8 cellular contexts compared by ENCODE assay signal in genomic region chr12:120534703-120535655, GRCh38. TPM values are rescaled to one million over a fixed set of nuclear protein-coding genes. Genes with fewer than 3 reads are reported as not detected.
DNase-seq lines count a peak whose midpoint lies in the region; ATAC-seq and TF ChIP-seq lines count a peak whose summit lies in the region.

No MANE protein-coding gene starts in this region.

- H3K4me3 ChIP-seq in AG04449 (ENCODE audit: low read depth, low read length), result peak overlapping the region; percentile 94
- peak overlapping the region; percentile 92 for H3K4me3 ChIP-seq in PC-3 (ENCODE audit: low read length)
- H3K4me3 ChIP-seq in vagina, result peak overlapping the region; percentile 87 to 99

- H3K9me2 ChIP-seq in PC-3 (replicated peaks; ENCODE audit: low read length), result no peaks in the 10 kb centered on the region

- H3K27me3 Mint-ChIP-seq in activated T-helper 17 cell treated with anti-CD3 and anti-CD28 coated beads, Interleukin-2, amount 50 U/mL, for 72 hours, result no peaks in the 10 kb centered on the region

- POLR2A ChIA-PET in AG04449 (lab: Yijun Ruan, JAX) (interaction anchor here (1.1 kb wide), 1 partner anchor 15 kb away, joined by 4 read pairs; no protein-coding TSS in a partner anchor), PC-3 (lab: Charles Lee; ENCODE audit: unreplicated experiment) (no interaction called here)

- H4K20me1 ChIP-seq in PC-3 (ENCODE audit: low read length), result peaks cover 46% of the 10 kb centered on the region

- peak overlapping the region; percentile 92 for H3K9ac ChIP-seq in PC-3 (ENCODE audit: low read length)

- H3K9me3 ChIP-seq in PC-3 (ENCODE audit: low read length), result no peaks in the 10 kb centered on the region
- no peaks in the 10 kb centered on the region for H3K9me3 ChIP-seq in vagina

- H3K27ac ChIP-seq in PC-3 (ENCODE audit: low read length) (peak overlapping the region; percentile 70), vagina (peak overlapping the region; percentile 91)

- H3K27me3 ChIP-seq in PC-3 (ENCODE audit: low read length) (no peaks in the 10 kb centered on the region), vagina (no peaks in the 10 kb centered on the region)

- ATAC-seq in GM18868 (IDR thresholded peaks at IDR 0.05; ENCODE audit: unreplicated experiment) (peak; percentile 47), HG03196 (IDR thresholded peaks at IDR 0.05; ENCODE audit: unreplicated experiment) (peak; percentile 28), PC-3 (peak; percentile 58), omental fat pad (ENCODE audit: low FRiP score) (peak; percentile 62)
- peak; percentile 75 for ATAC-seq in activated T-helper 17 cell treated with anti-CD3 and anti-CD28 coated beads, Interleukin-2, amount 50 U/mL, for 72 hours (replicated peaks)

- H3K27ac Mint-ChIP-seq in activated T-helper 17 cell treated with anti-CD3 and anti-CD28 coated beads, Interleukin-2, amount 50 U/mL, for 72 hours, result peak overlapping the region; percentile 98

- CTCF ChIA-PET in AG04449 (lab: Yijun Ruan, JAX) (interaction anchor here (1.1 to 1.7 kb wide), 2 partner anchors 19 to 105 kb away, joined by 3 read pairs; no protein-coding TSS in a partner anchor), PC-3 (lab: Charles Lee) (interaction anchor here (0.6 to 0.8 kb wide), 2 partner anchors 25 to 35 kb away, joined by 3 to 5 read pairs; no protein-coding TSS in a partner anchor)

- BruUV-seq in PC-3 (replicated peaks; lab: Mats Ljungman, UMichigan), result TSS peak; percentile 74

- peaks cover 18% of the 10 kb centered on the region for H3F3A ChIP-seq in PC-3 (ENCODE audit: low read length, unreplicated experiment)

- peak overlapping the region; percentile 91 for H3K4me3 Mint-ChIP-seq in activated T-helper 17 cell treated with anti-CD3 and anti-CD28 coated beads, Interleukin-2, amount 50 U/mL, for 72 hours

- peaks cover 61% of the 10 kb centered on the region for H3K36me3 Mint-ChIP-seq in activated T-helper 17 cell treated with anti-CD3 and anti-CD28 coated beads, Interleukin-2, amount 50 U/mL, for 72 hours (ENCODE audit: low read depth)

- intact Hi-C loops in PC-3 (cut with micrococcal nuclease), result loop anchor here (2.0 to 5.0 kb wide), 3 partner anchors 38 to 152 kb away; partner anchors contain the start of genes COX6A1, DYNLL1 and MLEC
- intact Hi-C loops in vagina (cut with DNase I), result no loop called here

- H3K36me3 ChIP-seq in PC-3 (ENCODE audit: low read depth, low read length) (peaks cover 4% of the 10 kb centered on the region; the same call in 1 of the 2 replicates), vagina (peaks cover 0 to 4% of the 10 kb centered on the region in 2 donors)

- DNase-seq in AG04449 (ENCODE audit: low read depth, low spot score) (no peak), PC-3 (peak; percentile 89), fibroblast of the conjunctiva (ENCODE audit: low read depth) (peak; percentile 69), omental fat pad (ENCODE audit: low spot score) (no peak), vagina (ENCODE audit: extremely low spot score in 2 of 2) (no peak)

- H3K4me1 ChIP-seq in PC-3 (ENCODE audit: insufficient read depth, low read length) (peaks cover 36% of the 10 kb centered on the region), vagina (peaks cover 50% of the 10 kb centered on the region)

- peak overlapping the region; percentile 90 for H3K4me2 ChIP-seq in PC-3 (ENCODE audit: low read length)

- TF ChIP-seq CTCF in AG04449 (IDR thresholded peaks at IDR 0.05; ENCODE audit: insufficient read depth, low read length, missing control alignments) (no peak), PC-3 (conservative IDR thresholded peaks at IDR 0.05; ENCODE audit: low read depth, low read length) (no peak), omental fat pad (IDR thresholded peaks at IDR 0.05) (no peak), vagina (IDR thresholded peaks at IDR 0.05) (no peak)

- no peaks in the 10 kb centered on the region for H3K9me3 Mint-ChIP-seq in activated T-helper 17 cell treated with anti-CD3 and anti-CD28 coated beads, Interleukin-2, amount 50 U/mL, for 72 hours

- peak overlapping the region; percentile 87 for H2AFZ ChIP-seq in PC-3 (ENCODE audit: low read length)

- H3K79me2 ChIP-seq in PC-3 (ENCODE audit: low read length), result peaks cover 61% of the 10 kb centered on the region

- no peak for TF ChIP-seq POLR2A in vagina (IDR thresholded peaks at IDR 0.05)

- peaks cover 18% of the 10 kb centered on the region for H3K4me1 Mint-ChIP-seq in activated T-helper 17 cell treated with anti-CD3 and anti-CD28 coated beads, Interleukin-2, amount 50 U/mL, for 72 hours

RNA-seq across cellular contexts. Expression of gene RNF10, which starts 0.8 kb away (rescaled TPM):
- total RNA-seq in PC-3 (2014; rRNA removed), result 79.7 and 161 TPM in 2 replicates
- 100 to 1,000 TPM; 182 to 212 TPM for total RNA-seq in activated T-helper 17 cell treated with anti-CD3 and anti-CD28 coated beads, Interleukin-2, amount 50 U/mL, for 72 hours
- 100 to 1,000 TPM; 124 to 217 (median 167) TPM for total RNA-seq in omental fat pad
- 161 TPM for total RNA-seq in vagina

RNA-seq across cellular contexts. Expression of gene COQ5, which starts 6.0 kb away (rescaled TPM):
- total RNA-seq in PC-3 (2014; rRNA removed) (40.4 and 41.2 TPM in 2 replicates), omental fat pad (10 to 100 TPM; 14.4 to 31.2 (median 25.4) TPM), vagina (18.4 TPM)
- 10 to 100 TPM; 17.2 to 21.8 TPM for total RNA-seq in activated T-helper 17 cell treated with anti-CD3 and anti-CD28 coated beads, Interleukin-2, amount 50 U/mL, for 72 hours

RNA-seq across cellular contexts. Expression of gene DYNLL1, which starts 39.1 kb away (rescaled TPM):
- total RNA-seq in PC-3 (2014; rRNA removed) (283 and 396 TPM in 2 replicates), omental fat pad (100 to 1,000 TPM; 142 to 209 (median 175) TPM), vagina (318 TPM)
- total RNA-seq in activated T-helper 17 cell treated with anti-CD3 and anti-CD28 coated beads, Interleukin-2, amount 50 U/mL, for 72 hours, result 100 to 1,000 TPM in 1 of 2 donors, 10 to 100 TPM in 1; 69.2 to 197 TPM

RNA-seq across cellular contexts. Expression of gene POP5, which starts 46.2 kb away (rescaled TPM):
- total RNA-seq in PC-3 (2014; rRNA removed), result 83.8 and 89.8 TPM in 2 replicates
- 10 to 100 TPM; 29.9 to 41.5 TPM for total RNA-seq in activated T-helper 17 cell treated with anti-CD3 and anti-CD28 coated beads, Interleukin-2, amount 50 U/mL, for 72 hours
- total RNA-seq in omental fat pad, result 10 to 100 TPM; 20.9 to 44.6 (median 34.3) TPM
- 35.6 TPM for total RNA-seq in vagina

Comparison
In these comparisons a context has a peak if more than half of its experiments do, and no peak if none do; other contexts are left out.
1. DNase-seq: peak in PC-3 (single experiment) and fibroblast of the conjunctiva (single experiment); none in AG04449 (single experiment), omental fat pad (single experiment) and vagina (0 of 2).
2. Peak in every context shown above with its lines, with median percentiles within 50 percentile points of each other: H3K4me3 ChIP-seq and ATAC-seq.